ENCODE assay signal across 2 cellular contexts in the genomic region with DNA sequence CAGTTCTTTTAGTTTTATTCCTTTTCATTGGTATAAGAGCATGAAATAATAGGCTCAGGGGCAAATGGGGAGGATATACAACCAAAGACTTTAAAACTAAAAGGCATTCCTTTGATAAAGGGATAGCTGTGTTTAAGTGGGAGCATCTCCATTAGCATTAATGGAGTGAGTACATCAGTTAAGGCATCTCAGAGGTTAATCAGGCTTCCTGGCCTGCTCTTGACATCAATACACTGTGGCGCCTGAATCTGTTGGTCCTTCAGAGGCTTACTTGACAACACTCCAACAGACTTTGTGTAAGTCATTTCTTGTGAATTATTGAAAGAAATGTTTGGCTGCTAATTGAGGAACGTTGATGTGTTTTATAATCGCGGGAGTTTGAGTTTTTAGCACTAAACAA.
TF ChIP-seq lines count a peak whose summit lies in the region.

No MANE protein-coding gene starts in this region.

TF ChIP-seq in GM23338, 12 proteins besides CTCF, POLR2A, EP300 and RAD21 (continues in another document):
- no peak for TF ChIP-seq EZH2phosphoT487 (IDR thresholded peaks at IDR 0.05; ENCODE audit: unreplicated experiment)
- no peak for TF ChIP-seq EZH2 (IDR thresholded peaks at IDR 0.05; ENCODE audit: low read depth, unreplicated experiment)
- TF ChIP-seq NANOG (IDR thresholded peaks at IDR 0.05; ENCODE audit: borderline replicate concordance) = no peak
- TF ChIP-seq, protein P1, sequence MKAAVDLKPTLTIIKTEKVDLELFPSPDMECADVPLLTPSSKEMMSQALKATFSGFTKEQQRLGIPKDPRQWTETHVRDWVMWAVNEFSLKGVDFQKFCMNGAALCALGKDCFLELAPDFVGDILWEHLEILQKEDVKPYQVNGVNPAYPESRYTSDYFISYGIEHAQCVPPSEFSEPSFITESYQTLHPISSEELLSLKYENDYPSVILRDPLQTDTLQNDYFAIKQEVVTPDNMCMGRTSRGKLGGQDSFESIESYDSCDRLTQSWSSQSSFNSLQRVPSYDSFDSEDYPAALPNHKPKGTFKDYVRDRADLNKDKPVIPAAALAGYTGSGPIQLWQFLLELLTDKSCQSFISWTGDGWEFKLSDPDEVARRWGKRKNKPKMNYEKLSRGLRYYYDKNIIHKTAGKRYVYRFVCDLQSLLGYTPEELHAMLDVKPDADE (IDR thresholded peaks at IDR 0.05) = no peak
- TF ChIP-seq, protein P2, sequence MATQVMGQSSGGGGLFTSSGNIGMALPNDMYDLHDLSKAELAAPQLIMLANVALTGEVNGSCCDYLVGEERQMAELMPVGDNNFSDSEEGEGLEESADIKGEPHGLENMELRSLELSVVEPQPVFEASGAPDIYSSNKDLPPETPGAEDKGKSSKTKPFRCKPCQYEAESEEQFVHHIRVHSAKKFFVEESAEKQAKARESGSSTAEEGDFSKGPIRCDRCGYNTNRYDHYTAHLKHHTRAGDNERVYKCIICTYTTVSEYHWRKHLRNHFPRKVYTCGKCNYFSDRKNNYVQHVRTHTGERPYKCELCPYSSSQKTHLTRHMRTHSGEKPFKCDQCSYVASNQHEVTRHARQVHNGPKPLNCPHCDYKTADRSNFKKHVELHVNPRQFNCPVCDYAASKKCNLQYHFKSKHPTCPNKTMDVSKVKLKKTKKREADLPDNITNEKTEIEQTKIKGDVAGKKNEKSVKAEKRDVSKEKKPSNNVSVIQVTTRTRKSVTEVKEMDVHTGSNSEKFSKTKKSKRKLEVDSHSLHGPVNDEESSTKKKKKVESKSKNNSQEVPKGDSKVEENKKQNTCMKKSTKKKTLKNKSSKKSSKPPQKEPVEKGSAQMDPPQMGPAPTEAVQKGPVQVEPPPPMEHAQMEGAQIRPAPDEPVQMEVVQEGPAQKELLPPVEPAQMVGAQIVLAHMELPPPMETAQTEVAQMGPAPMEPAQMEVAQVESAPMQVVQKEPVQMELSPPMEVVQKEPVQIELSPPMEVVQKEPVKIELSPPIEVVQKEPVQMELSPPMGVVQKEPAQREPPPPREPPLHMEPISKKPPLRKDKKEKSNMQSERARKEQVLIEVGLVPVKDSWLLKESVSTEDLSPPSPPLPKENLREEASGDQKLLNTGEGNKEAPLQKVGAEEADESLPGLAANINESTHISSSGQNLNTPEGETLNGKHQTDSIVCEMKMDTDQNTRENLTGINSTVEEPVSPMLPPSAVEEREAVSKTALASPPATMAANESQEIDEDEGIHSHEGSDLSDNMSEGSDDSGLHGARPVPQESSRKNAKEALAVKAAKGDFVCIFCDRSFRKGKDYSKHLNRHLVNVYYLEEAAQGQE (IDR thresholded peaks at IDR 0.05; ENCODE audit: unreplicated experiment) = no peak
- no peak for TF ChIP-seq POLR2AphosphoS5 (IDR thresholded peaks at IDR 0.05; ENCODE audit: low read depth)
- TF ChIP-seq STAT1 (IDR thresholded peaks at IDR 0.05; ENCODE audit: unreplicated experiment) = no peak
- TF ChIP-seq ZNF114 (CRISPR knock-in tag; IDR thresholded peaks at IDR 0.05) = no peak
- no peak for TF ChIP-seq ZNF331 (CRISPR knock-in tag; IDR thresholded peaks at IDR 0.05; ENCODE audit: low read depth)
- no peak for TF ChIP-seq JUNB (IDR thresholded peaks at IDR 0.05; ENCODE audit: unreplicated experiment)

TF ChIP-seq in IMR-90, 13 proteins besides CTCF, POLR2A, EP300 and RAD21:
- TF ChIP-seq CEBPB (IDR thresholded peaks at IDR 0.05; ENCODE audit: low read depth, low read length) (no peak), MAFK (IDR thresholded peaks at IDR 0.05; ENCODE audit: low read depth, low read length) (no peak), MAZ (IDR thresholded peaks at IDR 0.05; ENCODE audit: borderline replicate concordance, low read depth, low read length) (no peak), MXI1 (IDR thresholded peaks at IDR 0.05; ENCODE audit: borderline replicate concordance, low read depth, low read length) (no peak)
